In the genomic region with DNA sequence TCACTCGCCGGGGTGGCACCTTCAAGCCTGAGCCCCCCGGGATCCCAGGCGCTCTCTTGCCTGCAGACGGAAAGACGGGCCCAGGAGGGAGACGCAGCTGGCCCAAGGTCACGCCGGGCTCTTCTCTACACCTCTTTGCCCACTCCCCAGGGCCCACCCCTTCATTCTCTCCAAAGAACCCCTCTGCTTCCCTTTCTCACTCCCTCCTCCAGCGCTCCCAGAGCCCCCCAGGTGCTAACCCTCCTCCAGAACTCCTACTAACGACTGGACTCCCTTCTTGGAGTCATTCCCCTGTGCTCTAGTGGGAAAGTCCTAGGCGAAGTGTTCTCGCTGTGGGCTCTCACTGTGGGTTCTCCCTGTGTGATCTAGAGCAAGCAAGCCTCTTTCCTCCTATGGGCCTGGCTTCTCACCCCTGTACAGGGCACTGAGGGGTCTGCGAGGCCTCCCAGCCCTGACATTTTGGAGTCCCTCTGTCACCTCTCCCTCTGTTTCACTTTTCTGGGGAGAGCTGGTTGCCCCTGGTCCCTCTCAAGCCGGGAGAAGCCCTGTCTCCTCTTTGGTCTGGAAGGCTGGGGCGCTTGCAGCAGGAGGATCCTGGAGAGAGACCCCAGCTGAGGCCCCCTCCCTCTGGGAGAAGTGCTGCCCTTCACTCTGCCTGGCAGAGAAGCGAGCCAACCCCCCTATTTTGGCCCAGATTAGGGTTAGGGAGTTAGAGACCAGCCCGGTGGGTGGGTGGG, we compare ENCODE assay signal across 8 cellular contexts. TPM values are rescaled to one million over a fixed set of nuclear protein-coding genes. Genes with fewer than 3 reads are reported as not detected.
DNase-seq lines count a peak whose midpoint lies in the region; ATAC-seq and TF ChIP-seq lines count a peak whose summit lies in the region.

No MANE protein-coding gene starts in this region.

- no peaks in the 10 kb centered on the region for H3K36me3 Mint-ChIP-seq in natural killer cell

- H3K27me3 Mint-ChIP-seq in natural killer cell (ENCODE audit: low read depth in 2 of 2), result peaks cover 32 to 34% of the 10 kb centered on the region in 2 donors

- no peaks in the 10 kb centered on the region for H3K9me3 Mint-ChIP-seq in natural killer cell

- DNase-seq in MG63 (no peak), colonic mucosa (no peak), natural killer cell (no peak), activated gamma-delta T cell (lab: John Stamatoyannopoulos, UW) (no peak), MV-4-11 (lab: John Stamatoyannopoulos, UW) (no peak), AG20443 (ENCODE audit: low spot score) (no peak)

- TF ChIP-seq CTCF in colonic mucosa (IDR thresholded peaks at IDR 0.05) (no peak), natural killer cell (IDR thresholded peaks at IDR 0.05) (no peak)

- H3K4me1 ChIP-seq in colonic mucosa, result peaks cover 18% of the 10 kb centered on the region

- H3K9ac ChIP-seq in colonic mucosa (ENCODE audit: low read depth in 2 of 2, low read length in 2 of 2), result peak overlapping the region; percentile 87 to 97

- peak overlapping the region; percentile 79 for H3K27ac ChIP-seq in colonic mucosa

- ATAC-seq in natural killer cell, result no peak
- no peak for ATAC-seq in GM18520 (IDR thresholded peaks at IDR 0.05; ENCODE audit: unreplicated experiment)

- H3K36me3 ChIP-seq in MG63 (no peaks in the 10 kb centered on the region; the same call in 1 of the 2 replicates), colonic mucosa (no peaks in the 10 kb centered on the region)

- peak overlapping the region in 1 of 2 donors; percentile 64 for H3K27ac Mint-ChIP-seq in natural killer cell

- H3K4me1 Mint-ChIP-seq in natural killer cell, result peaks cover 28 to 36% of the 10 kb centered on the region in 2 donors

- H3K9me3 ChIP-seq in MG63, result no peaks in the 10 kb centered on the region
- H3K9me3 ChIP-seq in colonic mucosa, result no peaks in the 10 kb centered on the region

- H3K4me3 ChIP-seq in GM08714 (ENCODE audit: low read length), result peak overlapping the region; percentile 60; the same call in 1 of the 2 replicates
- H3K4me3 ChIP-seq in MG63, result peak overlapping the region; percentile 56
- H3K4me3 ChIP-seq in colonic mucosa, result peak overlapping the region; percentile 75

- no peaks in the 10 kb centered on the region for H3K27me3 ChIP-seq in MG63
- no peaks in the 10 kb centered on the region for H3K27me3 ChIP-seq in colonic mucosa

- peak overlapping the region; percentile 94 for H3K4me3 Mint-ChIP-seq in natural killer cell

- intact Hi-C loops in colonic mucosa (cut with DNase I), result no loop called here
- intact Hi-C loops in natural killer cell (cut with micrococcal nuclease), result no loop called here

RNA-seq across cellular contexts. Expression of gene OAF, which starts 0.9 kb away (rescaled TPM):
- total RNA-seq in MG63 (2014; rRNA removed; shearing (Covaris generic); ENCODE audit: low replicate concordance), result 13.5 and 35.9 TPM in 2 replicates
- 100 to 1,000 TPM; 142 to 152 TPM for total RNA-seq in colonic mucosa
- total RNA-seq in natural killer cell, result 1 to 10 TPM; 2.8 to 5.1 (median 3.8) TPM

RNA-seq across cellular contexts. Expression of gene POU2F3, which starts 28.2 kb away (rescaled TPM):
- not detected in 2 replicates for total RNA-seq in MG63 (2014; rRNA removed; shearing (Covaris generic); ENCODE audit: low replicate concordance)
- total RNA-seq in colonic mucosa, result 1 to 10 TPM in 1 of 2 donors, under 1 TPM in 1; 0.77 to 1.5 TPM
- not detected for total RNA-seq in natural killer cell
